In the genomic region with DNA sequence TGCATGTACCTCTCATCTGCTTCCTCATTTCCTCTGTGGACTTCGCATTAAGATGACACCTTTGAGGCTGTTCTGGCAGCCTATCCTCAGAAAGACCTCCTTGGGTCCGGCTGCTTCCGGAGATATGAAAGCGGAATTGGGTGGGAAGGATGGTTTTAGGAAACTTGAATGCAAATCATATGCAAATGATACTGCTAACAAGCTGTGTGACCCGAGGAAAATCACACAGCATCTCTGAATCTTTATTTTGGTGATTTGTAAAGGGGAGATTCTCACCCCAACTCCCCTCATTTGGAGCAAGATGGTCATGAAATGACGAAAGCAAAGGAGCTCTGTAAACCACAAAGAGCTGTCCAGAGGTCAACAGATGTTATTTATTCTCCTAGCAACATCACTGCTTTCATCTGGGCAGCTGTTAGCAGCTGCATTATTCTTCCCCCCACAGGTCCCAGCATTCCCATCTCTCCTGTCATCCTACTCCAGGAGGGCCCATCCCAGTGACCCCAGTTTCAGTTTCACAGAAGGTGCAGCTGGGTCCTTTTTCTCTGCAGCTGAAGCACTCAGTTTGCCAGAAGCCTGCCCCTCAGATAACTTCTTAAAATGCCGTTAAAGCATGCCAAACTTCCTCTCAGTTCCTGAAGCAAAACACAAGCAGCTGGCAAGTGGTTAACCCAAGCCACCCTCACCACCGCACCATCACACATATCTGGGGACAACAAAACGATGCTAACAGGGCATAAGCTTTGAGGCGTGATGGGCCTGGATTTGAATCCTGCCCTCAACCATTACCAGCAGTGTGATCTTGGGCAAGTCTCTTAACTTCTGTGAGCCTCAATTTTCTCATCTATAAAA, we compare ENCODE assay signal across 12 cellular contexts.
A peak's percentile ranks its signal among the peaks of the same experiment; 100 is the strongest.
DNase-seq lines count a peak whose midpoint lies in the region; ATAC-seq and TF ChIP-seq lines count a peak whose summit lies in the region.
"Had no signal": no experiment of that assay in that cellular context is flagged by ENCODE, and none has a peak within 500 bp of the region (broad histone marks: within the 10 kb centered on the region; RNA-seq: fewer than 3 reads in every experiment).

No MANE protein-coding gene starts in this region.

- H3K4me3 ChIP-seq in fibroblast of mammary gland (ENCODE audit: control insufficient read depth, low read depth, low read length) = no peak overlapping the region
- no peak overlapping the region for H3K4me3 ChIP-seq in mammary epithelial cell (replicated peaks in 1 of 3; ENCODE audit: insufficient read depth in 1 of 3, low read depth in 2 of 3, low read length in 3 of 3)
- no peak overlapping the region for H3K4me3 ChIP-seq in body of pancreas
- H3K4me3 ChIP-seq: Peyer's patch had no signal

- ATAC-seq in GM21423 (IDR thresholded peaks at IDR 0.05; ENCODE audit: unreplicated experiment) (peak; percentile 50), body of pancreas (no peak)
- ATAC-seq: stimulated activated effector memory CD8-positive, alpha-beta T cell treated with anti-CD3 and anti-CD28 coated beads, Interleukin-12 subunit alpha, Interleukin-12 subunit beta, amount 100 ng/mL, for 72 hours had no signal

- H3K9me3 ChIP-seq in mammary epithelial cell (replicated peaks; ENCODE audit: insufficient read depth, low read length) (no peaks in the 10 kb centered on the region), body of pancreas (no peaks in the 10 kb centered on the region)
- H3K9me3 ChIP-seq: Peyer's patch had no signal

- DNase-seq in AG08396 (ENCODE audit: low spot score) (peak; percentile 75), Kasumi-1 (lab: John Stamatoyannopoulos, UW) (peak; percentile 8 to 10), fibroblast of mammary gland (ENCODE audit: low read depth) (peak; percentile 88), mammary epithelial cell (no peak), body of pancreas (no peak), putamen (ENCODE audit: low spot score) (no peak)
- no peak for DNase-seq in activated T-cell treated with anti-CD3 and anti-CD28 coated beads, Interleukin-2, amount 50 U/mL, for 48 hours
- DNase-seq: activated effector memory CD4-positive, alpha-beta T cell treated with Interleukin-2 at 50 U/mL for 16 hours; hypothalamus; Peyer's patch had no signal

- intact Hi-C loops in mammary epithelial cell (cut with micrococcal nuclease) = no loop called here
- intact Hi-C loops in body of pancreas (cut with DNase I) = no loop called here

- no peaks in the 10 kb centered on the region for H3K36me3 ChIP-seq in mammary epithelial cell (ENCODE audit: insufficient read depth, low read length)
- H3K36me3 ChIP-seq in body of pancreas (replicated peaks in 1 of 2; ENCODE audit: insufficient read depth in 1 of 2, low read depth in 2 of 2) = no peaks in the 10 kb centered on the region
- H3K36me3 ChIP-seq: Peyer's patch had no signal

- dilution Hi-C loops in mammary epithelial cell (cut with HindIII; ENCODE audit: low sequenced_read_pairs) = no loop called here

- in situ Hi-C loops in mammary epithelial cell (cut with MboI; ENCODE audit: low sequenced_read_pairs in 2 of 2) = no loop called here

- no peak overlapping the region for H2AFZ ChIP-seq in mammary epithelial cell (ENCODE audit: low read depth, low read length)

- no peak for TF ChIP-seq POLR2A in body of pancreas (IDR thresholded peaks at IDR 0.05)

- H4K20me1 ChIP-seq in mammary epithelial cell (ENCODE audit: insufficient read depth, low read length) = no peaks in the 10 kb centered on the region

- peaks cover 2% of the 10 kb centered on the region for H3K27me3 ChIP-seq in mammary epithelial cell (ENCODE audit: insufficient read depth, low read length)
- H3K27me3 ChIP-seq in body of pancreas = no peaks in the 10 kb centered on the region
- H3K27me3 ChIP-seq: Peyer's patch had no signal

- TF ChIP-seq CTCF in fibroblast of mammary gland (conservative IDR thresholded peaks at IDR 0.05; ENCODE audit: control insufficient read depth, insufficient read depth, low read depth, low read length) (no peak), mammary epithelial cell (conservative IDR thresholded peaks at IDR 0.05 in 1 of 2, IDR thresholded peaks at IDR 0.05 in 1 of 2; ENCODE audit: extremely low read depth in 1 of 2, insufficient read depth in 1 of 2, low read depth in 1 of 2, low read length in 2 of 2) (no peak), body of pancreas (IDR thresholded peaks at IDR 0.05) (no peak)

- WGBS in mammary epithelial cell (ENCODE audit: low coverage, missing lambda C conversion rate) = 83% methylated on average over 10 of the region's 10 CpGs
- 73 to 74% methylated on average over 10 of the region's 10 CpGs for WGBS in body of pancreas, 2 donors

- no TSS peak for BruUV-seq in mammary epithelial cell (replicated peaks; lab: Mats Ljungman, UMichigan)

- no peaks in the 10 kb centered on the region for H3K79me2 ChIP-seq in mammary epithelial cell (ENCODE audit: insufficient read depth, low read length)

- H3K27ac ChIP-seq in mammary epithelial cell (ENCODE audit: insufficient read depth, low read depth, low read length) (no peak overlapping the region), body of pancreas (no peak overlapping the region)

- H3K4me1 ChIP-seq in mammary epithelial cell (ENCODE audit: insufficient read depth, low read length) = no peaks in the 10 kb centered on the region
- no peaks in the 10 kb centered on the region for H3K4me1 ChIP-seq in body of pancreas
- H3K4me1 ChIP-seq: Peyer's patch had no signal

- no peak overlapping the region for H3K4me2 ChIP-seq in mammary epithelial cell (ENCODE audit: insufficient read depth, low read depth, low read length)

- no peak overlapping the region for H3K9ac ChIP-seq in mammary epithelial cell (ENCODE audit: insufficient read depth, low read length)

- CTCF ChIA-PET in mammary epithelial cell (lab: Charles Lee; ENCODE audit: low non-redundant PET) = no interaction called here

Comparison
In these comparisons a context has a peak if more than half of its experiments do, and no peak if none do; other contexts are left out.
1. DNase-seq: peak in AG08396 (single experiment), Kasumi-1 (2 of 2) and fibroblast of mammary gland (single experiment); none in mammary epithelial cell (single experiment), body of pancreas (0 of 4), putamen (single experiment) and activated T-cell treated with anti-CD3 and anti-CD28 coated beads, Interleukin-2, amount 50 U/mL, for 48 hours (0 of 2).